In the genomic region with DNA sequence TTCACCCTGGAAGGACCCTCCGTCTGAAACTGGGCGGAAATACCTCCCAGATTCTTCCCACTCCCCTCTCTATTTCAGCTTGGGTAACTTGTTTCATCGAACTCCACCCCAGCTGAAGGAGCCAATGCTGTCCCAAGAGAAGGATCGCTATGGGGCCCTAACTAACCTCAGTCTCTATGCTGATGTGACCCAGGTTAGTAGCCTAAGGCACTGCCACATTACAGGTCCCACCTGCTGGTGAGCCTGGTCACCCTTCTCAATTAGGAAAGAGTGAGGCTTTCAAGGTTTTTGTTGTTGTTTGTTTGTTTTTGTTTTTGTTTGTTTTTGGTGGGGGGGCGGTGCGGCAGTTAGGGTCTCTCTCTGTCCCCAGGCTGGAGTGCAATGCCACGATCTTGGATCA, we compare ENCODE assay signal across 15 cellular contexts.
DNase-seq lines count a peak whose midpoint lies in the region; ATAC-seq, FAIRE-seq and TF ChIP-seq lines count a peak whose summit lies in the region.
"Had no signal": no experiment of that assay in that cellular context is flagged by ENCODE, and none has a peak within 500 bp of the region (broad histone marks: within the 10 kb centered on the region; RNA-seq: fewer than 3 reads in every experiment).

No MANE protein-coding gene starts in this region.

- H2AK5ac ChIP-seq in trophoblast cell (ENCODE audit: low read length) = no peak overlapping the region

- H3K9me3 ChIP-seq in HepG2 (ENCODE audit: low read length) (no peaks in the 10 kb centered on the region), right lobe of liver (no peaks in the 10 kb centered on the region), HUES64 (ENCODE audit: insufficient read depth, low read depth, low read length) (no peaks in the 10 kb centered on the region), endodermal cell (ENCODE audit: control insufficient read depth, low read length) (no peaks in the 10 kb centered on the region), trophoblast cell (ENCODE audit: insufficient read depth, low read depth, low read length) (no peaks in the 10 kb centered on the region)

- H3K27ac Mint-ChIP-seq in endodermal cell = no peak overlapping the region

- no peak overlapping the region for H3K4me2 ChIP-seq in HepG2 (ENCODE audit: low read depth, low read length)
- H3K4me2 ChIP-seq in trophoblast cell (ENCODE audit: low read length) = no peak overlapping the region

- H3K4me3 ChIP-seq in HepG2 (replicated peaks in 1 of 3; ENCODE audit: insufficient read depth in 1 of 3, low read depth in 2 of 3, low read length in 3 of 3) (no peak overlapping the region), right lobe of liver (no peak overlapping the region), HUES64 (ENCODE audit: low read length) (0 out of 2 replicates have a peak overlapping the region, but pooled peaks have one; percentile 23), endodermal cell (ENCODE audit: low read length) (peak overlapping the region; percentile 30), trophoblast cell (ENCODE audit: low read depth, low read length) (no peak overlapping the region)

- BruUV-seq in HepG2 (replicated peaks; lab: Mats Ljungman, UMichigan) = no TSS peak

- no peak overlapping the region for H2BK5ac ChIP-seq in trophoblast cell (ENCODE audit: low read depth, low read length, poor library complexity)

- H4K8ac ChIP-seq in trophoblast cell (ENCODE audit: low read depth, low read length) = no peak overlapping the region

- H2BK120ac ChIP-seq in trophoblast cell (ENCODE audit: insufficient read depth, low read length, poor library complexity) = no peak overlapping the region

- H4K12ac ChIP-seq in trophoblast cell (ENCODE audit: low read depth, low read length) = no peak overlapping the region

- H3K27ac ChIP-seq in HepG2 (ENCODE audit: extremely low read length, insufficient read depth, low read length) (no peak overlapping the region), right lobe of liver (no peak overlapping the region), HUES64 (ENCODE audit: low read depth, low read length) (no peak overlapping the region), endodermal cell (ENCODE audit: low read depth, low read length) (no peak overlapping the region), trophoblast cell (ENCODE audit: low read depth, low read length) (no peak overlapping the region)

- no peaks in the 10 kb centered on the region for H3K9me3 Mint-ChIP-seq in endodermal cell
- H3K9me3 Mint-ChIP-seq: IgD-negative memory B cell had no signal

- no peak overlapping the region for H3K14ac ChIP-seq in trophoblast cell (ENCODE audit: low read length)

- CTCF ChIA-PET in HepG2 (lab: Yijun Ruan, JAX; ENCODE audit: low intra/inter-chr PET ratio, low total read pairs) = no interaction called here

- H3K79me2 ChIP-seq in HepG2 (ENCODE audit: insufficient read depth, low read length) (no peaks in the 10 kb centered on the region), trophoblast cell (ENCODE audit: control insufficient read depth, insufficient read depth, low read length, poor library complexity) (no peaks in the 10 kb centered on the region)

- in situ Hi-C loops in HepG2 (cut with HindIII; ENCODE audit: extremely low pct_ligation_motif_present, low pct_unique_long_range_greater_than_20kb) = no loop called here

- H3K27me3 Mint-ChIP-seq in endodermal cell (ENCODE audit: insufficient read depth) = peaks cover 87% of the 10 kb centered on the region

- no peak for FAIRE-seq in HepG2 (lab: Jason Lieb, UNC)

- H3K4me1 Mint-ChIP-seq in endodermal cell = peaks cover 14% of the 10 kb centered on the region

- ATAC-seq in HepG2 (peak; percentile 33; the same call in 1 of the 3 replicates), right lobe of liver (no peak), GM21619 (IDR thresholded peaks at IDR 0.05; ENCODE audit: unreplicated experiment) (no peak), GM21360 (IDR thresholded peaks at IDR 0.05; ENCODE audit: unreplicated experiment) (no peak)

- DNase-seq in HepG2 (ENCODE audit: low spot score) (no peak), right lobe of liver (no peak), endodermal cell (peak; percentile 66), trophoblast cell (no peak)
- DNase-seq: ACHN, AML-193, COR-L47, NCI-H1417, NCI-H187 treated with DMSO at 0.1 percent for 48 hours, NCI-H2171, SHP77 treated with DMSO at 0.1 percent for 48 hours had no signal

- H3K79me1 ChIP-seq in trophoblast cell (ENCODE audit: low read length) = no peaks in the 10 kb centered on the region

- H4K20me1 ChIP-seq in HepG2 (ENCODE audit: insufficient read depth, low read length) = no peaks in the 10 kb centered on the region

- no peak for TF ChIP-seq RAD21 in HepG2 (CRISPR knock-in tag; IDR thresholded peaks at IDR 0.05)

- WGBS in HepG2 (ENCODE audit: low lambda C conversion rate) = 47% methylated on average over 7 of the region's 7 CpGs
- 11% methylated on average over 7 of the region's 7 CpGs for WGBS in right lobe of liver (ENCODE audit: insufficient coverage, low coverage, low lambda C conversion rate, missing lambda C conversion rate)
- WGBS in HUES64 = 17% methylated on average over 7 of the region's 7 CpGs
- 20 to 24% methylated on average over 5 to 7 of the region's 7 CpGs for WGBS in endodermal cell (ENCODE audit: insufficient coverage in 1 of 2, insufficient read length in 1 of 2), 2 experiments
- no CpG with 5 or more reads among the region's 7 CpGs for WGBS in trophoblast cell (ENCODE audit: extremely low coverage, insufficient coverage, insufficient read length)

- TF ChIP-seq CTCF in HepG2 (CRISPR knock-in tag; IDR thresholded peaks at IDR 0.05) = no peak
- no peak for TF ChIP-seq CTCF in right lobe of liver (IDR thresholded peaks at IDR 0.05)
- TF ChIP-seq CTCF in endodermal cell (conservative IDR thresholded peaks at IDR 0.05) = peak; percentile 52

- H3K36me3 ChIP-seq in HepG2 (replicated peaks in 1 of 2; ENCODE audit: control insufficient read depth in 1 of 2, insufficient read depth in 2 of 2, low read length in 2 of 2) (no peaks in the 10 kb centered on the region), right lobe of liver (no peaks in the 10 kb centered on the region), HUES64 (ENCODE audit: insufficient read depth, low read length) (no peaks in the 10 kb centered on the region), endodermal cell (ENCODE audit: control insufficient read depth, insufficient read depth, low read length) (no peaks in the 10 kb centered on the region), trophoblast cell (ENCODE audit: control insufficient read depth in 1 of 2, insufficient read depth in 2 of 2, low read length in 2 of 2) (no peaks in the 10 kb centered on the region)

- no peak overlapping the region for H3K23ac ChIP-seq in trophoblast cell (ENCODE audit: low read length)

- intact Hi-C loops in HepG2 (cut with micrococcal nuclease; ENCODE audit: unreplicated experiment) (no loop called here), right lobe of liver (cut with DNase I) (no loop called here)

- TF ChIP-seq EP300 in HepG2 (IDR thresholded peaks at IDR 0.05; ENCODE audit: low read depth in 2 of 2, low read length in 2 of 2) = no peak
- TF ChIP-seq EP300 in HepG2 (CRISPR knock-in tag; IDR thresholded peaks at IDR 0.05; ENCODE audit: borderline replicate concordance) = no peak

- no peak overlapping the region for H3K9ac ChIP-seq in HepG2 (ENCODE audit: insufficient read depth, low read depth, low read length)
- H3K9ac ChIP-seq in HUES64 (ENCODE audit: low read depth, low read length) = no peak overlapping the region
- H3K9ac ChIP-seq in endodermal cell (ENCODE audit: extremely low read depth, low read length, poor library complexity, severe bottlenecking) = no peak overlapping the region
- H3K9ac ChIP-seq in trophoblast cell (ENCODE audit: low read length) = no peak overlapping the region

- no peak overlapping the region for H2BK12ac ChIP-seq in trophoblast cell (ENCODE audit: low read length)

- TF ChIP-seq POLR2A in HepG2 (IDR thresholded peaks at IDR 0.05; ENCODE audit: insufficient read depth in 1 of 2, low read depth in 2 of 2, low read length in 2 of 2) (no peak), right lobe of liver (IDR thresholded peaks at IDR 0.05) (no peak)

- H2AFZ ChIP-seq in HepG2 (ENCODE audit: low read length) (no peak overlapping the region), trophoblast cell (ENCODE audit: insufficient read depth, low read length, poor library complexity) (no peak overlapping the region)

- no peak overlapping the region for H4K91ac ChIP-seq in trophoblast cell (ENCODE audit: low read depth, low read length)

- H3K27me3 ChIP-seq in HepG2 (ENCODE audit: control insufficient read depth in 1 of 2, insufficient read depth in 2 of 2, low read length in 2 of 2) (no peaks in the 10 kb centered on the region; a peak in 1 of 5 replicates), right lobe of liver (no peaks in the 10 kb centered on the region), HUES64 (ENCODE audit: insufficient read depth, low read length) (peaks cover 92% of the 10 kb centered on the region), endodermal cell (ENCODE audit: control insufficient read depth, insufficient read depth, low read length, poor library complexity, severe bottlenecking) (peaks cover 72% of the 10 kb centered on the region), trophoblast cell (ENCODE audit: insufficient read depth, low read length) (no peaks in the 10 kb centered on the region)

- no peak overlapping the region for H3K18ac ChIP-seq in trophoblast cell (ENCODE audit: low read length)

- no peak overlapping the region for H3K4ac ChIP-seq in trophoblast cell (ENCODE audit: low read depth, low read length)

- peak overlapping the region; percentile 32 for H3K4me3 Mint-ChIP-seq in endodermal cell

- no peaks in the 10 kb centered on the region for H3K36me3 Mint-ChIP-seq in endodermal cell (ENCODE audit: low read depth)

- POLR2A ChIA-PET in HepG2 (lab: Yijun Ruan, JAX) = no interaction called here

- H3K4me1 ChIP-seq in HepG2 (ENCODE audit: insufficient read depth, low read length) (peaks cover 11% of the 10 kb centered on the region), right lobe of liver (no peaks in the 10 kb centered on the region), HUES64 (ENCODE audit: insufficient read depth, low read length) (no peaks in the 10 kb centered on the region), endodermal cell (ENCODE audit: control insufficient read depth, insufficient read depth, low read length) (no peaks in the 10 kb centered on the region), trophoblast cell (ENCODE audit: control insufficient read depth in 1 of 2, insufficient read depth in 2 of 2, low read length in 2 of 2) (no peaks in the 10 kb centered on the region)

TF ChIP-seq in HepG2, 621 proteins besides CTCF, POLR2A, EP300 and RAD21 (continues in another document):
- no peak for TF ChIP-seq CCDC6 (CRISPR knock-in tag; IDR thresholded peaks at IDR 0.05)
- TF ChIP-seq MEIS2 (CRISPR knock-in tag; IDR thresholded peaks at IDR 0.05) = no peak

Comparison
In these comparisons a context has a peak if more than half of its experiments do, and no peak if none do; other contexts are left out.
1. H3K4me3 ChIP-seq: peak in HUES64 (single experiment) and endodermal cell (single experiment); none in HepG2 (0 of 3), right lobe of liver (0 of 3) and trophoblast cell (single experiment).